In the genomic region with DNA sequence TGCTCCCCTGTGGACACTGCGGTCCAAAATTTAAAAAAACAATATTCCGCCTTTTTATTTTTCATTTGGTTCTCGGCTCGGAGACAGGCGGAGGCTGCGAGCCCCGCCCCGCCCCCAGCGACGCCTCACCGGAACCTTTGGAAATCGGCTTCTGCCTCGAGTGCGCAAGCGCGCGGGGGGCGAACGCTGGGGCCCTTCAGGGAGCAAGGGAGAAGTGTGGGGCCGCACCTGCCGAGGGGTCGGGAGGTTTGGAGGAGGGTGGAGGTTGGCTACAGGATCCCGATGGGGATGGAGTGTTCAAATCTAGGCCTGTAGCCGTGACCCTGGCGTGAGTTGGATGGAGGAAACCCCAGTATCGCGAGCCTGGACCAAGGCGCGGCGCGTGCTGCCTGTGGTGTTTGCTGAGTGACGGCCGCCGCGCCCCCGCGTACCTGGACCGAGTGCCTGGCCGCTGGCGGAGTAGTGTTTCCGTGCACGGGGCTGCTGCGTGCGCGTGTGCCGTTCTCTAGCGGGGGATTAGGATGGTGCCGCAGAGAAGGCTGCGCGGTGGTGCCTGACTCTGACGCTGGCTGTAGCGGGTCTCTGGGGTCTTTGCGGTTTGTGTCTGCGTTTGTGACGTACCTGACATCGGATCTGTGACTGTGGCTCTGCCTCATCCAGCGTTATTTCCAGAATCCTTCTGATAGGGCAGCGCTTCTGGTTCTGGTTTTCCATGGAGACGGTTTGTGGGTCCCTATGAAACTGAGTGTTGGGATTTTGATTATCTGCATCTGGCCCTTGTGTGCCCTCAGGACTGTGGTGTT, we compare ENCODE assay signal across 8 cellular contexts. TPM values are rescaled to one million over a fixed set of nuclear protein-coding genes. Genes with fewer than 3 reads are reported as not detected.
A peak's percentile ranks its signal among the peaks of the same experiment; 100 is the strongest.
DNase-seq lines count a peak whose midpoint lies in the region; ATAC-seq, FAIRE-seq and TF ChIP-seq lines count a peak whose summit lies in the region.

No MANE protein-coding gene starts in this region.

- H3K9me3 ChIP-seq in DND-41 (ENCODE audit: insufficient read depth, low read length, severe bottlenecking) = peaks cover 2% of the 10 kb centered on the region
- no peaks in the 10 kb centered on the region for H3K9me3 ChIP-seq in right atrium auricular region
- no peaks in the 10 kb centered on the region for H3K9me3 ChIP-seq in psoas muscle

- H4K20me1 ChIP-seq in DND-41 (ENCODE audit: insufficient read depth, low read length) = peaks cover 4% of the 10 kb centered on the region; the same call in 1 of the 2 replicates

- peak; percentile 79 for ATAC-seq in DND-41 (ENCODE audit: insufficient read depth, low read depth)
- ATAC-seq in GM21825 (IDR thresholded peaks at IDR 0.05; ENCODE audit: unreplicated experiment) = peak; percentile 47
- peak; percentile 88 to 93 (median 90) for ATAC-seq in psoas muscle

- peak overlapping the region; percentile 87 for H3K9ac ChIP-seq in DND-41 (ENCODE audit: low read depth, low read length)

- WGBS in psoas muscle, 3 donors = 0% methylated on average over 53 to 59 of the region's 59 CpGs

- TF ChIP-seq CTCF in DND-41 (IDR thresholded peaks at IDR 0.05; ENCODE audit: borderline replicate concordance, extremely low read depth, low read length, poor library complexity, severe bottlenecking) (peak; percentile 22), LNCaP clone FGC (IDR thresholded peaks at IDR 0.05; ENCODE audit: control insufficient read depth, extremely low read depth, insufficient read depth) (no peak), right atrium auricular region (IDR thresholded peaks at IDR 0.05) (no peak), psoas muscle (IDR thresholded peaks at IDR 0.05) (no peak)

- peak; percentile 92 for DNase-seq in DND-41
- DNase-seq in LNCaP clone FGC (ENCODE audit: low read depth) = peak; percentile 46
- peak; percentile 92 for DNase-seq in SW480 (ENCODE audit: low spot score)
- DNase-seq in amygdala (lab: John Stamatoyannopoulos, UW) = peak in 54 of 56 donors; percentile 46 to 97 (median 79)
- peak; percentile 76 for DNase-seq in right atrium auricular region (ENCODE audit: low spot score)
- peak; percentile 87 to 92 for DNase-seq in psoas muscle
- DNase-seq in urothelium cell line (ENCODE audit: low spot score) = peak; percentile 79

- peaks cover 56% of the 10 kb centered on the region for H3K79me2 ChIP-seq in DND-41 (ENCODE audit: insufficient read depth, low read length)

- intact Hi-C loops in psoas muscle (cut with DNase I) = loop anchor here (5.0 to 10.0 kb wide), 4 partner anchors 36 to 189 kb away; partner anchors contain the start of genes ZNF540 (in 2 of the 2), ZNF571 (in 2 of the 2), ZNF569 (in 1 of the 2) and ZNF570 (in 1 of the 2)

- peaks cover 37% of the 10 kb centered on the region for H3K4me1 ChIP-seq in DND-41 (ENCODE audit: insufficient read depth, low read length)
- peaks cover 0 to 22% of the 10 kb centered on the region in 2 donors for H3K4me1 ChIP-seq in right atrium auricular region
- H3K4me1 ChIP-seq in psoas muscle = peaks cover 15% of the 10 kb centered on the region

- FAIRE-seq in urothelium cell line (lab: Jason Lieb, UNC) = no peak

- H3K4me2 ChIP-seq in DND-41 (ENCODE audit: insufficient read depth, low read length) = peak overlapping the region; percentile 69

- H3K27ac ChIP-seq in DND-41 (ENCODE audit: low read length) (peak overlapping the region; percentile 93), right atrium auricular region (peak overlapping the region; percentile 91 to 95), psoas muscle (peak overlapping the region; percentile 90)

- H3K27me3 ChIP-seq in DND-41 (ENCODE audit: insufficient read depth, low read length, poor library complexity) (no peaks in the 10 kb centered on the region), right atrium auricular region (no peaks in the 10 kb centered on the region), psoas muscle (ENCODE audit: insufficient read depth in 3 of 3, low read length in 2 of 3) (no peaks in the 10 kb centered on the region)

- peak overlapping the region; percentile 74 to 95 for H3K4me3 ChIP-seq in DND-41 (ENCODE audit: low read depth in 1 of 2, low read length in 2 of 2)
- peak overlapping the region; percentile 93 for H3K4me3 ChIP-seq in LNCaP clone FGC (ENCODE audit: low read depth, low read length)
- peak overlapping the region; percentile 79 to 80 for H3K4me3 ChIP-seq in right atrium auricular region
- peak overlapping the region; percentile 75 for H3K4me3 ChIP-seq in psoas muscle

- H3K36me3 ChIP-seq in DND-41 (ENCODE audit: insufficient read depth, low read length) (peaks cover 14% of the 10 kb centered on the region), right atrium auricular region (no peaks in the 10 kb centered on the region), psoas muscle (ENCODE audit: insufficient read depth in 1 of 2, low read depth in 1 of 2) (no peaks in the 10 kb centered on the region)

- peak overlapping the region; percentile 96 for H2AFZ ChIP-seq in DND-41 (ENCODE audit: low read depth, low read length)

RNA-seq across cellular contexts. Expression of gene ZFP30, which starts 0.6 kb away (rescaled TPM):
- total RNA-seq in right atrium auricular region = 1 to 10 TPM; 3.5 to 5.0 TPM
- total RNA-seq in psoas muscle = 1 to 10 TPM; 3.2 to 6.8 (median 5.1) TPM
- polyA plus RNA-seq in psoas muscle = 1 to 10 TPM; 1.0 to 5.6 (median 1.6) TPM

Comparison
In these comparisons a context has a peak if more than half of its experiments do, and no peak if none do; other contexts are left out.
1. Peak in every context shown above with its lines: DNase-seq, ATAC-seq, H3K4me3 ChIP-seq and H3K27ac ChIP-seq.